ENCODE assay signal across 2 cellular contexts in the genomic region with DNA sequence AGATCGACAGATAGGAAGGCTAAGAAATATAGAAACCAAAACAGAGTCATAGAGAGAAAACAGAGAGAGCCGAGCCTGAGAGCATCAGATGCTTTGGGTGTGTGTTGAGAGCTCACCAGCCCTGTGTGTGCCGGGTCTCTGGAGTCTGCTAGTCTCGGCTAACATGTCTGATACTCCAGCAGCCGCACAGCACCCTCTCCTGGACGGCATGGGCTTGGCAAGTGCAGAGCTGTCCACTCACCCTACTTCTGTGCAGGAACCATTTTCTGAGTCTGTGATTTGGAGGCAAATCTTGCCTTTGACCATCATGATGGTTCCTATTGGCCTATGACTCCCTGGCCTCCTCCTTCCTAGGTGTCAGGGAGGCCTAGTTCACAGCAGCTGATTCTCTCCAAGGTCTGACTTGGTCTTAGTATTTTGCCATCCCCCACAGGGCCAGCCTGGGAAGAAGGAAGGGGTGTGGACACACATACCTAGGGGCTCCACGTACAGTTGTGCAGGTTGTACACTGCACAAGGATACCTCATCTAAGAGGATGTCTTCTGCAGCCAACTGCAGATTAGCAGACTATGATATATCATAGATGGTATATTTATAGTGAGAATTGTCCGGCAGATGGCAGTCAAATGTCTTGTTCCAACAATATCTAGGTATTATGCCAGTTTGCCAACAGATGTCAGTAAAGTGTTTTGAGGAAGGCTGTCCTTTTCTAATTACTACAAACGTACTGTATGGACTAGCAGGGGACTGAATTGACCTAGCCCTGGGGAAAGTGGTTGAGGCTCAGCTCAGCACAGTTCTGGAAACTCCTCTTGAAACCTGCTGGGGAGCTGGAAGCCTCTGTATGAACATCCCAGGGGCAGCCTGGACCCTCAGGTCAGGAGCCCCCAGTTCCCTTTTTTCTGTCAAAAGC.
TF ChIP-seq lines count a peak whose summit lies in the region.

No MANE protein-coding gene starts in this region.

TF ChIP-seq in IMR-90, 13 proteins besides CTCF, POLR2A, EP300 and RAD21:
- TF ChIP-seq CHD1 (IDR thresholded peaks at IDR 0.05; ENCODE audit: low read depth, low read length) (no peak), SMC3 (IDR thresholded peaks at IDR 0.05; ENCODE audit: low read depth, low read length) (peak; percentile 97)

TF ChIP-seq in endothelial cell of umbilical vein, 7 proteins besides CTCF, POLR2A, EP300 and RAD21:
- no peak for TF ChIP-seq GATA2 (IDR thresholded peaks at IDR 0.05; ENCODE audit: insufficient read depth, insufficient read length, low read depth, low read length)
- TF ChIP-seq, protein P1, sequence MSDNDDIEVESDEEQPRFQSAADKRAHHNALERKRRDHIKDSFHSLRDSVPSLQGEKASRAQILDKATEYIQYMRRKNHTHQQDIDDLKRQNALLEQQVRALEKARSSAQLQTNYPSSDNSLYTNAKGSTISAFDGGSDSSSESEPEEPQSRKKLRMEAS (IDR thresholded peaks at IDR 0.05; ENCODE audit: insufficient read depth, insufficient read length), result no peak
- TF ChIP-seq JUN (IDR thresholded peaks at IDR 0.05; ENCODE audit: borderline replicate concordance, insufficient read depth, insufficient read length, low read depth), result no peak
- TF ChIP-seq MYC (IDR thresholded peaks at IDR 0.05; ENCODE audit: low read depth, low read length), result no peak
- no peak for TF ChIP-seq EZH2 (IDR thresholded peaks at IDR 0.05; ENCODE audit: borderline replicate concordance, low read depth, low read length, severe bottlenecking)
- TF ChIP-seq FOS (IDR thresholded peaks at IDR 0.05; ENCODE audit: borderline replicate concordance, insufficient read depth, low read length), result no peak
- TF ChIP-seq POLR2AphosphoS5 (IDR thresholded peaks at IDR 0.05; ENCODE audit: insufficient read depth, low read depth, low read length), result no peak
